ENCODE assay signal across 17 cellular contexts in the genomic region with DNA sequence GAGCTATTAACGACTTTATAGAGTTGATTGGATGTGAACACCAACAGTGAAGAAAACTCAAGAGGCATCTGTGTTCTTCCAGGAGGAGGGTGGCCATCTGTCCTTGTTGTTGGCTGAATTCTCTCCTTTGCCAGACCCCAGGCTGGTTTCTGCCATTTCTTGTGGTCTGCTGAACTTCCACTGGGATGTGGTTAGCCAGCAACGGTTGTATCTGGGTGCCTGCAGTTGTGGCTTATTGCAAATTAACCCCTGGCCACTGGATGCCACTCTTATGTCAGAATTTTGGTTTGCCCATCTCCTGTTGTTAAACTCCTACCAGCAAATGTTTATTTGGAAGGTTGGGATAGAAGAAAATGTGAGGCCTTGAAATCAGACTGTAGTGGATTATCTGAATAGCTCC.
DNase-seq lines count a peak whose midpoint lies in the region; ATAC-seq and TF ChIP-seq lines count a peak whose summit lies in the region.
"Had no signal": no experiment of that assay in that cellular context is flagged by ENCODE, and none has a peak within 500 bp of the region (broad histone marks: within the 10 kb centered on the region; RNA-seq: fewer than 3 reads in every experiment).

No MANE protein-coding gene starts in this region.

- POLR2A ChIA-PET in MCF 10A (lab: Yijun Ruan, JAX), result interaction anchor here (1.0 kb wide), 1 partner anchor 10 kb away, joined by 3 read pairs; no protein-coding TSS in a partner anchor

- no peak overlapping the region for H3K27ac ChIP-seq in breast epithelium
- H3K27ac ChIP-seq: left ventricle myocardium inferior, stomach had no signal

- no peaks in the 10 kb centered on the region for H3K4me1 Mint-ChIP-seq in MCF 10A (ENCODE audit: insufficient read depth, unreplicated experiment)
- H3K4me1 Mint-ChIP-seq in natural killer cell, result no peaks in the 10 kb centered on the region
- H3K4me1 Mint-ChIP-seq: activated CD4-positive, alpha-beta T cell treated with anti-CD3 and anti-CD28 coated beads, Interleukin-2, amount 10 ng/mL, durations not matched to agents 24 days and 14 days had no signal

- H3K27ac Mint-ChIP-seq in MCF 10A (ENCODE audit: low read depth, unreplicated experiment) (no peak overlapping the region), natural killer cell (no peak overlapping the region)
- H3K27ac Mint-ChIP-seq: activated CD4-positive, alpha-beta T cell treated with anti-CD3 and anti-CD28 coated beads, Interleukin-2, amount 10 ng/mL, durations not matched to agents 24 days and 14 days; activated naive CD4-positive, alpha-beta T cell treated with anti-CD3 and anti-CD28 coated beads for 36 hours; dendritic cell treated with granulocyte-macrophage colony-stimulating factor and Interleukin-4, amounts not matched to agents 40 ng/mL and 50 ng/mL, for 4 days had no signal

- no peak overlapping the region for H3K4me3 Mint-ChIP-seq in MCF 10A (ENCODE audit: unreplicated experiment)
- no peak overlapping the region for H3K4me3 Mint-ChIP-seq in natural killer cell
- H3K4me3 Mint-ChIP-seq: activated CD4-positive, alpha-beta T cell treated with anti-CD3 and anti-CD28 coated beads, Interleukin-2, amount 10 ng/mL, durations not matched to agents 24 days and 14 days; activated naive CD4-positive, alpha-beta T cell treated with anti-CD3 and anti-CD28 coated beads for 36 hours; dendritic cell treated with granulocyte-macrophage colony-stimulating factor and Interleukin-4, amounts not matched to agents 40 ng/mL and 50 ng/mL, for 4 days had no signal

- no peaks in the 10 kb centered on the region for H3K36me3 Mint-ChIP-seq in MCF 10A (ENCODE audit: insufficient read depth, unreplicated experiment)
- no peaks in the 10 kb centered on the region for H3K36me3 Mint-ChIP-seq in natural killer cell

- CTCF ChIA-PET in MCF 10A (lab: Yijun Ruan, JAX), result interaction anchor here (0.6 to 1.3 kb wide), 3 partner anchors 11 to 847 kb away, joined by 3 to 5 read pairs (median 3); no protein-coding TSS in a partner anchor

- intact Hi-C loops in MCF 10A (cut with micrococcal nuclease), result loop anchor here (1.0 to 5.0 kb wide), 2 partner anchors 391 to 483 kb away; no protein-coding TSS in a partner anchor
- intact Hi-C loops in breast epithelium (cut with DNase I; ENCODE audit: low total_unique reads), result no loop called here
- intact Hi-C loops in natural killer cell (cut with micrococcal nuclease), result loop anchor here (10.0 kb wide), 1 partner anchor 1079 kb away; no protein-coding TSS in a partner anchor

- H3K27me3 Mint-ChIP-seq in MCF 10A (ENCODE audit: insufficient read depth, unreplicated experiment) (no peaks in the 10 kb centered on the region), natural killer cell (ENCODE audit: low read depth in 2 of 2) (peaks cover 5 to 10% of the 10 kb centered on the region in 2 donors)
- H3K27me3 Mint-ChIP-seq: dendritic cell treated with granulocyte-macrophage colony-stimulating factor and Interleukin-4, amounts not matched to agents 40 ng/mL and 50 ng/mL, for 4 days had no signal

- peak; percentile 2 for DNase-seq in MCF 10A (ENCODE audit: unreplicated experiment)
- no peak for DNase-seq in breast epithelium (ENCODE audit: low spot score in 2 of 2)
- peak; percentile 70 for DNase-seq in NOMO-1 treated with DMSO at 0.1 percent for 48 hours (lab: John Stamatoyannopoulos, UW; ENCODE audit: unreplicated experiment)
- DNase-seq in astrocyte of the hippocampus (ENCODE audit: low read depth, low spot score), result peak; percentile 23
- DNase-seq in natural killer cell, result no peak
- no peak for DNase-seq in medulla oblongata (ENCODE audit: extremely low spot score)
- no peak for DNase-seq in AG20443 (ENCODE audit: low spot score)
- DNase-seq in activated naive CD4-positive, alpha-beta T cell treated with anti-CD3 and anti-CD28 coated beads, Interleukin-2, amount 50 U/mL, for 16 hours, result no peak
- DNase-seq: activated CD4-positive, alpha-beta T cell treated with anti-CD3 and anti-CD28 coated beads, Interleukin-2, amount 10 ng/mL, durations not matched to agents 24 days and 14 days; activated naive CD4-positive, alpha-beta T cell treated with anti-CD3 and anti-CD28 coated beads for 36 hours; activated T-cell treated with anti-CD3 and anti-CD28 coated beads for 4 hours; left ventricle myocardium inferior; NCI-H1105; NCI-H69; stimulated activated CD4-positive, alpha-beta T cell treated with anti-CD3 and anti-CD28 coated beads, Interleukin-2, amount 100 ng/mL, for 24 hours; stomach had no signal

- no peaks in the 10 kb centered on the region for H3K9me3 ChIP-seq in breast epithelium

- ATAC-seq in natural killer cell, result no peak

- H3K4me3 ChIP-seq in breast epithelium, result no peak overlapping the region
- H3K4me3 ChIP-seq: left ventricle myocardium inferior, stomach had no signal

- no peaks in the 10 kb centered on the region for H3K4me1 ChIP-seq in breast epithelium
- H3K4me1 ChIP-seq: left ventricle myocardium inferior, stomach had no signal

- no TSS peak for BruUV-seq in MCF 10A (replicated peaks; lab: Mats Ljungman, UMichigan)

- H3K9me3 Mint-ChIP-seq in MCF 10A (ENCODE audit: unreplicated experiment) (no peaks in the 10 kb centered on the region), natural killer cell (no peaks in the 10 kb centered on the region)

- no peak for TF ChIP-seq POLR2A in breast epithelium (IDR thresholded peaks at IDR 0.05)

- H3K36me3 ChIP-seq in breast epithelium, result no peaks in the 10 kb centered on the region
- H3K36me3 ChIP-seq: left ventricle myocardium inferior, stomach had no signal

- no peak for TF ChIP-seq CTCF in MCF 10A (IDR thresholded peaks at IDR 0.05; ENCODE audit: unreplicated experiment)
- no peak for TF ChIP-seq CTCF in breast epithelium (IDR thresholded peaks at IDR 0.05)
- TF ChIP-seq CTCF in natural killer cell (IDR thresholded peaks at IDR 0.05), result no peak

- no peaks in the 10 kb centered on the region for H3K27me3 ChIP-seq in breast epithelium
- H3K27me3 ChIP-seq: stomach had no signal

Comparison
In these comparisons a context has a peak if more than half of its experiments do, and no peak if none do; other contexts are left out.
1. DNase-seq: peak in MCF 10A (single experiment), NOMO-1 treated with DMSO at 0.1 percent for 48 hours (single experiment) and astrocyte of the hippocampus (single experiment); none in breast epithelium (0 of 2), natural killer cell (single experiment), medulla oblongata (single experiment), AG20443 (single experiment) and activated naive CD4-positive, alpha-beta T cell treated with anti-CD3 and anti-CD28 coated beads, Interleukin-2, amount 50 U/mL, for 16 hours (single experiment).